Comparison of ENCODE assay signal across 21 cellular contexts in the genomic region with DNA sequence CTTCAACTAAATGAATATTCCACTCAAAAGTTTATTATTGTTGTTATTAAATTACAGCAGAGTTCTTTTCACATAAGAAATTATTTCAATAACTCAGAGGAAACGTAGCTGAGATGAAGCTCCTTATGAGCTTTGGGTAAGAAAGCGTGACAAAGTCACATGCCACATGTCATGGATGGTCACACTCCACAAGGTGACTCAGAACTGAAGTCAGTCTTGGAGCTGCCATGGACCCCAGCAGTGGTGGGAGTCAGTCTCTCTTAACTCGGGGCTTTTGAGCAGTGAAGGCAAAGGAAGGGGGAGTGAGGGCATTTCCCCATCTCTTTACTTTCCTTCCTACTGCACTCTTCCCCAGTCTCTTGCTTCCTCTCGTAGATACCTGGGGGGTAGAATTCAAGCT.
DNase-seq lines count a peak whose midpoint lies in the region; ATAC-seq, FAIRE-seq and TF ChIP-seq lines count a peak whose summit lies in the region.
"Had no signal": no experiment of that assay in that cellular context is flagged by ENCODE, and none has a peak within 500 bp of the region (broad histone marks: within the 10 kb centered on the region; RNA-seq: fewer than 3 reads in every experiment).

No MANE protein-coding gene starts in this region.

- no peaks in the 10 kb centered on the region for H3K4me1 ChIP-seq in HepG2 (ENCODE audit: insufficient read depth, low read length)
- no peaks in the 10 kb centered on the region for H3K4me1 ChIP-seq in stomach
- H3K4me1 ChIP-seq: adrenal gland, upper lobe of left lung had no signal

- ATAC-seq in GM18499 (IDR thresholded peaks at IDR 0.05; ENCODE audit: insufficient read depth, unreplicated experiment) = peak; percentile 44
- peak; percentile 74 for ATAC-seq in GM19395 (IDR thresholded peaks at IDR 0.05; ENCODE audit: unreplicated experiment)
- peak; percentile 65 for ATAC-seq in HG02852 (IDR thresholded peaks at IDR 0.05; ENCODE audit: unreplicated experiment)
- ATAC-seq in HG03469 (IDR thresholded peaks at IDR 0.05; ENCODE audit: unreplicated experiment) = peak; percentile 64
- no peak for ATAC-seq in HepG2
- ATAC-seq: left ventricle myocardium superior had no signal

- H3K27me3 ChIP-seq in HepG2 (ENCODE audit: control insufficient read depth in 1 of 2, insufficient read depth in 2 of 2, low read length in 2 of 2) = no peaks in the 10 kb centered on the region; a peak in 1 of 5 replicates
- no peaks in the 10 kb centered on the region for H3K27me3 ChIP-seq in stomach
- H3K27me3 ChIP-seq: adrenal gland, upper lobe of left lung had no signal

- no peak overlapping the region for H3K4me2 ChIP-seq in HepG2 (ENCODE audit: low read depth, low read length)
- H3K4me2 ChIP-seq: smooth muscle cell had no signal

- DNase-seq in HepG2 (ENCODE audit: low spot score) (no peak), GM12891 (ENCODE audit: insufficient read length, low spot score) (no peak), stomach (no peak), cardiac septum (ENCODE audit: low spot score) (no peak)
- DNase-seq: activated CD8-positive, alpha-beta memory T cell treated with anti-CD3 and anti-CD28 coated beads for 24 hours; adrenal gland; CD4-positive, alpha-beta memory T cell; foreskin fibroblast; KG1; left ventricle myocardium superior; NCI-H226; posterior cingulate gyrus; stimulated activated naive CD4-positive, alpha-beta T cell; T-helper 1 cell; upper lobe of left lung had no signal

- TF ChIP-seq CTCF in HepG2 (CRISPR knock-in tag; IDR thresholded peaks at IDR 0.05) = no peak
- TF ChIP-seq CTCF in stomach (IDR thresholded peaks at IDR 0.05) = no peak

- H2AFZ ChIP-seq in HepG2 (ENCODE audit: low read length) = no peak overlapping the region

- WGBS in HepG2 (ENCODE audit: low lambda C conversion rate) = 4% methylated on average over 4 of the region's 4 CpGs
- WGBS in stomach, 5 donors = 86 to 91% (median 88%) methylated on average over 4 of the region's 4 CpGs

- POLR2A ChIA-PET in HepG2 (lab: Yijun Ruan, JAX) = no interaction called here

- H3K27ac ChIP-seq in HepG2 (ENCODE audit: extremely low read length, insufficient read depth, low read length) (no peak overlapping the region), stomach (no peak overlapping the region)
- H3K27ac ChIP-seq: adrenal gland, HL-60, upper lobe of left lung had no signal

- CTCF ChIA-PET in HepG2 (lab: Yijun Ruan, JAX; ENCODE audit: low intra/inter-chr PET ratio, low total read pairs) = no interaction called here

- no TSS peak for BruUV-seq in HepG2 (replicated peaks; lab: Mats Ljungman, UMichigan)

- H3K9me3 ChIP-seq in HepG2 (ENCODE audit: low read length) (no peaks in the 10 kb centered on the region), stomach (no peaks in the 10 kb centered on the region)
- H3K9me3 ChIP-seq: adrenal gland, upper lobe of left lung had no signal

- TF ChIP-seq EP300 in HepG2 (IDR thresholded peaks at IDR 0.05; ENCODE audit: low read depth in 2 of 2, low read length in 2 of 2) = no peak
- TF ChIP-seq EP300 in HepG2 (CRISPR knock-in tag; IDR thresholded peaks at IDR 0.05; ENCODE audit: borderline replicate concordance) = no peak
- no peak for TF ChIP-seq EP300 in stomach (IDR thresholded peaks at IDR 0.05)

- no peaks in the 10 kb centered on the region for H3K79me2 ChIP-seq in HepG2 (ENCODE audit: insufficient read depth, low read length)

- intact Hi-C loops in HepG2 (cut with micrococcal nuclease; ENCODE audit: unreplicated experiment) (no loop called here), stomach (cut with DNase I; ENCODE audit: low total_unique reads) (no loop called here), cardiac septum (cut with DNase I) (no loop called here)

- H4K20me1 ChIP-seq in HepG2 (ENCODE audit: insufficient read depth, low read length) = no peaks in the 10 kb centered on the region

- FAIRE-seq in HepG2 (lab: Jason Lieb, UNC) = no peak
- FAIRE-seq in GM12891 (lab: Jason Lieb, UNC) = no peak

- TF ChIP-seq RAD21 in HepG2 (CRISPR knock-in tag; IDR thresholded peaks at IDR 0.05) = no peak

- no peak overlapping the region for H3K4me3 ChIP-seq in HepG2 (replicated peaks in 1 of 3; ENCODE audit: insufficient read depth in 1 of 3, low read depth in 2 of 3, low read length in 3 of 3)
- no peak overlapping the region for H3K4me3 ChIP-seq in stomach
- H3K4me3 ChIP-seq: adrenal gland, smooth muscle cell, upper lobe of left lung had no signal

- in situ Hi-C loops in HepG2 (cut with HindIII; ENCODE audit: extremely low pct_ligation_motif_present, low pct_unique_long_range_greater_than_20kb) = no loop called here

- H3K36me3 ChIP-seq in HepG2 (replicated peaks in 1 of 2; ENCODE audit: control insufficient read depth in 1 of 2, insufficient read depth in 2 of 2, low read length in 2 of 2) = no peaks in the 10 kb centered on the region
- H3K36me3 ChIP-seq in stomach = no peaks in the 10 kb centered on the region
- H3K36me3 ChIP-seq: adrenal gland, upper lobe of left lung had no signal

- TF ChIP-seq POLR2A in HepG2 (IDR thresholded peaks at IDR 0.05; ENCODE audit: insufficient read depth in 1 of 2, low read depth in 2 of 2, low read length in 2 of 2) (no peak), GM12891 (IDR thresholded peaks at IDR 0.05; ENCODE audit: low read depth, low read length) (no peak), stomach (IDR thresholded peaks at IDR 0.05) (no peak)

- H3K9ac ChIP-seq in HepG2 (ENCODE audit: insufficient read depth, low read depth, low read length) = no peak overlapping the region

TF ChIP-seq in HepG2, 621 proteins besides CTCF, POLR2A, EP300 and RAD21 (continues in another document):
- no peak for TF ChIP-seq ZNF552 (CRISPR knock-in tag; IDR thresholded peaks at IDR 0.05; ENCODE audit: borderline replicate concordance)
- TF ChIP-seq, protein P1, sequence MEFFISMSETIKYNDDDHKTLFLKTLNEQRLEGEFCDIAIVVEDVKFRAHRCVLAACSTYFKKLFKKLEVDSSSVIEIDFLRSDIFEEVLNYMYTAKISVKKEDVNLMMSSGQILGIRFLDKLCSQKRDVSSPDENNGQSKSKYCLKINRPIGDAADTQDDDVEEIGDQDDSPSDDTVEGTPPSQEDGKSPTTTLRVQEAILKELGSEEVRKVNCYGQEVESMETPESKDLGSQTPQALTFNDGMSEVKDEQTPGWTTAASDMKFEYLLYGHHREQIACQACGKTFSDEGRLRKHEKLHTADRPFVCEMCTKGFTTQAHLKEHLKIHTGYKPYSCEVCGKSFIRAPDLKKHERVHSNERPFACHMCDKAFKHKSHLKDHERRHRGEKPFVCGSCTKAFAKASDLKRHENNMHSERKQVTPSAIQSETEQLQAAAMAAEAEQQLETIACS (CRISPR knock-in tag; IDR thresholded peaks at IDR 0.05) = no peak
- TF ChIP-seq TEAD2 (CRISPR knock-in tag; IDR thresholded peaks at IDR 0.05) = no peak
- TF ChIP-seq SP4 (CRISPR knock-in tag; IDR thresholded peaks at IDR 0.05) = no peak
- TF ChIP-seq PRMT3 (CRISPR knock-in tag; IDR thresholded peaks at IDR 0.05; ENCODE audit: borderline replicate concordance, low read depth) = no peak
- TF ChIP-seq TBL1XR1 (IDR thresholded peaks at IDR 0.05; ENCODE audit: borderline replicate concordance, low read length, partially characterized antibody) = no peak
- TF ChIP-seq TBX3 (IDR thresholded peaks at IDR 0.05; ENCODE audit: borderline replicate concordance) = no peak
- TF ChIP-seq KDM2A (CRISPR knock-in tag; IDR thresholded peaks at IDR 0.05; ENCODE audit: borderline replicate concordance, low read depth) = no peak
- TF ChIP-seq ZNF230 (CRISPR knock-in tag; IDR thresholded peaks at IDR 0.05) = no peak
- TF ChIP-seq, protein P2, sequence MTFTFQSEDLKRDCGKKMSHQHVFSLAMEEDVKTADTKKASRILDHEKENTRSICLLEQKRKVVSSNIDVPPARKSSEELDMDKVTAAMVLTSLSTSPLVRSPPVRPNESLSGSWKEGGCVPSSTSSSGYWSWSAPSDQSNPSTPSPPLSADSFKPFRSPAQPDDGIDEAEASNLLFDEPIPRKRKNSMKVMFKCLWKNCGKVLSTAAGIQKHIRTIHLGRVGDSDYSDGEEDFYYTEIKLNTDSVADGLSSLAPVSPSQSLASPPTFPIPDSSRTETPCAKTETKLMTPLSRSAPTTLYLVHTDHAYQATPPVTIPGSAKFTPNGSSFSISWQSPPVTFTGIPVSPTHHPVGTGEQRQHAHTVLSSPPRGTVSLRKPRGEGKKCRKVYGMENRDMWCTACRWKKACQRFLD (CRISPR knock-in tag; IDR thresholded peaks at IDR 0.05; ENCODE audit: borderline replicate concordance) = no peak

TF ChIP-seq in GM12891, 5 proteins besides CTCF, POLR2A, EP300 and RAD21:
- TF ChIP-seq SPI1 (IDR thresholded peaks at IDR 0.05; ENCODE audit: low read depth, low read length) (no peak), PAX5 (IDR thresholded peaks at IDR 0.05; ENCODE audit: insufficient read depth, low read length, severe bottlenecking) (no peak), POU2F2 (IDR thresholded peaks at IDR 0.05; ENCODE audit: low read depth, low read length) (no peak), TAF1 (IDR thresholded peaks at IDR 0.05; ENCODE audit: low read depth, low read length) (no peak), POLR2AphosphoS5 (IDR thresholded peaks at IDR 0.05; ENCODE audit: low read depth, low read length) (no peak)
